ENCODE assay signal across 1 cellular context in the genomic region with DNA sequence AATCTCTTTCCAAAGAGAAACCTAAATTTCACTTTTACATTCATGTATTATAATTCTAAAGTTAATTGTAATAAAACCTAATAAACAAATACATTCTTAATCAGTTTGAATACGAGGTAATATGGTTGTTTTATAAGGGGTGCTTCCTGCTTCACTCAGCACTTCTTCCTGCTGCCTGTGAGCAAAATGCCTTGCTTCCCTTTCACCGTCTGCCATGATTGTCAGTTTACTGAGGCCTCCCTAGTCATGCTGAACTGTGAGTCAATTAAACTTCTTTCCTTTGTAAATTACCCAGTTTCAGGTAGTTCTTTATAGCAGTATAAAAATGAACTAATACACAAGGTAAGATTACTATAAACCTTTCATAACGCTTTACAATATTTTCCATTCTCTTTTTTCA.
TF ChIP-seq lines count a peak whose summit lies in the region.

No MANE protein-coding gene starts in this region.

TF ChIP-seq in GM23338, 12 proteins besides CTCF, POLR2A, EP300 and RAD21 (continued from another document):
- TF ChIP-seq, protein P1, sequence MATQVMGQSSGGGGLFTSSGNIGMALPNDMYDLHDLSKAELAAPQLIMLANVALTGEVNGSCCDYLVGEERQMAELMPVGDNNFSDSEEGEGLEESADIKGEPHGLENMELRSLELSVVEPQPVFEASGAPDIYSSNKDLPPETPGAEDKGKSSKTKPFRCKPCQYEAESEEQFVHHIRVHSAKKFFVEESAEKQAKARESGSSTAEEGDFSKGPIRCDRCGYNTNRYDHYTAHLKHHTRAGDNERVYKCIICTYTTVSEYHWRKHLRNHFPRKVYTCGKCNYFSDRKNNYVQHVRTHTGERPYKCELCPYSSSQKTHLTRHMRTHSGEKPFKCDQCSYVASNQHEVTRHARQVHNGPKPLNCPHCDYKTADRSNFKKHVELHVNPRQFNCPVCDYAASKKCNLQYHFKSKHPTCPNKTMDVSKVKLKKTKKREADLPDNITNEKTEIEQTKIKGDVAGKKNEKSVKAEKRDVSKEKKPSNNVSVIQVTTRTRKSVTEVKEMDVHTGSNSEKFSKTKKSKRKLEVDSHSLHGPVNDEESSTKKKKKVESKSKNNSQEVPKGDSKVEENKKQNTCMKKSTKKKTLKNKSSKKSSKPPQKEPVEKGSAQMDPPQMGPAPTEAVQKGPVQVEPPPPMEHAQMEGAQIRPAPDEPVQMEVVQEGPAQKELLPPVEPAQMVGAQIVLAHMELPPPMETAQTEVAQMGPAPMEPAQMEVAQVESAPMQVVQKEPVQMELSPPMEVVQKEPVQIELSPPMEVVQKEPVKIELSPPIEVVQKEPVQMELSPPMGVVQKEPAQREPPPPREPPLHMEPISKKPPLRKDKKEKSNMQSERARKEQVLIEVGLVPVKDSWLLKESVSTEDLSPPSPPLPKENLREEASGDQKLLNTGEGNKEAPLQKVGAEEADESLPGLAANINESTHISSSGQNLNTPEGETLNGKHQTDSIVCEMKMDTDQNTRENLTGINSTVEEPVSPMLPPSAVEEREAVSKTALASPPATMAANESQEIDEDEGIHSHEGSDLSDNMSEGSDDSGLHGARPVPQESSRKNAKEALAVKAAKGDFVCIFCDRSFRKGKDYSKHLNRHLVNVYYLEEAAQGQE (IDR thresholded peaks at IDR 0.05; ENCODE audit: unreplicated experiment) = no peak
- no peak for TF ChIP-seq STAT1 (IDR thresholded peaks at IDR 0.05; ENCODE audit: unreplicated experiment)
